ENCODE assay signal across 1 cellular context in the genomic region with DNA sequence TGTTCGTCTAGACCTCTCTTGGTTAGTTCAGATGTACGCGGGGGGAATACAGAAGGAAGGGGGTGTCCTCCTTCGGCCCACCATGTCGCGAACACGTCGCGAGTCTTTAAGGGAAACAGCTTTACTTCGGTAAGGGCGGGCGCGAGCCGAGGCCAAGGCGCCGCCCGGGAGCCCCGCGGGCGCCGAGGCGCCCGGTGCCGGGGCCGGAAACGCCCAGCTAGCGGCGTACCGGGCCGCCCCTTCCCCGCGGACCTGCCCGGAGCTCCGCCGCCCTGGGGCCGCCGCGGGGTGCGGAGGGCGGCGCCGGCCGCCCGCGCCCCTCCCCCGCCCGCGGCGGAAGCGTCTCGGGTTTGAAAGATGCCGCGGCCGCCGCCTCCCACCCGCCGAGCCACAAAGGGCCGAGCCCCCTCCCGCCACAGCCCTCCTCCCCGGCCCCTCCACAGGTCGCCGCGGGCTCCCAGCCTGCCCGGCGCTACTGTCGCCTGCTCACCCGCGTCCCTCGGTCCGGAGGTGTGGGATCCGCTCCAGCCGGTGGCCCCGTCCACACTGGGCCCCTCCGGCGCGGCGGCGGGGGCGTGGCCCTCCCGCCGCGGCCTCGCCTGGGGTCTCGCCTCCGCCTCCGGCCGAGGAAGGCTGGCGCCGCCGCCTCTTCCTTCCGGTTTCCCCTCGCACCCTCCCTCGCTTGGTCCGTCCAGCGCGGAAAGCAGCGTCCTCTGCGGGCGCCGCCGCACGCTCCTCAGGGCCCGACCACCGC.
A peak's percentile ranks its signal among the peaks of the same experiment; 100 is the strongest.
TF ChIP-seq lines count a peak whose summit lies in the region.

A gene (minus strand): TSS at position 715 of the 754 bp plus-strand sequence. CDS start 12,156 bp downstream, outside the sequence.

TF ChIP-seq in K562, 482 proteins besides CTCF, POLR2A, EP300 and RAD21 (continued from another document and continues in another):
- TF ChIP-seq, protein P1, sequence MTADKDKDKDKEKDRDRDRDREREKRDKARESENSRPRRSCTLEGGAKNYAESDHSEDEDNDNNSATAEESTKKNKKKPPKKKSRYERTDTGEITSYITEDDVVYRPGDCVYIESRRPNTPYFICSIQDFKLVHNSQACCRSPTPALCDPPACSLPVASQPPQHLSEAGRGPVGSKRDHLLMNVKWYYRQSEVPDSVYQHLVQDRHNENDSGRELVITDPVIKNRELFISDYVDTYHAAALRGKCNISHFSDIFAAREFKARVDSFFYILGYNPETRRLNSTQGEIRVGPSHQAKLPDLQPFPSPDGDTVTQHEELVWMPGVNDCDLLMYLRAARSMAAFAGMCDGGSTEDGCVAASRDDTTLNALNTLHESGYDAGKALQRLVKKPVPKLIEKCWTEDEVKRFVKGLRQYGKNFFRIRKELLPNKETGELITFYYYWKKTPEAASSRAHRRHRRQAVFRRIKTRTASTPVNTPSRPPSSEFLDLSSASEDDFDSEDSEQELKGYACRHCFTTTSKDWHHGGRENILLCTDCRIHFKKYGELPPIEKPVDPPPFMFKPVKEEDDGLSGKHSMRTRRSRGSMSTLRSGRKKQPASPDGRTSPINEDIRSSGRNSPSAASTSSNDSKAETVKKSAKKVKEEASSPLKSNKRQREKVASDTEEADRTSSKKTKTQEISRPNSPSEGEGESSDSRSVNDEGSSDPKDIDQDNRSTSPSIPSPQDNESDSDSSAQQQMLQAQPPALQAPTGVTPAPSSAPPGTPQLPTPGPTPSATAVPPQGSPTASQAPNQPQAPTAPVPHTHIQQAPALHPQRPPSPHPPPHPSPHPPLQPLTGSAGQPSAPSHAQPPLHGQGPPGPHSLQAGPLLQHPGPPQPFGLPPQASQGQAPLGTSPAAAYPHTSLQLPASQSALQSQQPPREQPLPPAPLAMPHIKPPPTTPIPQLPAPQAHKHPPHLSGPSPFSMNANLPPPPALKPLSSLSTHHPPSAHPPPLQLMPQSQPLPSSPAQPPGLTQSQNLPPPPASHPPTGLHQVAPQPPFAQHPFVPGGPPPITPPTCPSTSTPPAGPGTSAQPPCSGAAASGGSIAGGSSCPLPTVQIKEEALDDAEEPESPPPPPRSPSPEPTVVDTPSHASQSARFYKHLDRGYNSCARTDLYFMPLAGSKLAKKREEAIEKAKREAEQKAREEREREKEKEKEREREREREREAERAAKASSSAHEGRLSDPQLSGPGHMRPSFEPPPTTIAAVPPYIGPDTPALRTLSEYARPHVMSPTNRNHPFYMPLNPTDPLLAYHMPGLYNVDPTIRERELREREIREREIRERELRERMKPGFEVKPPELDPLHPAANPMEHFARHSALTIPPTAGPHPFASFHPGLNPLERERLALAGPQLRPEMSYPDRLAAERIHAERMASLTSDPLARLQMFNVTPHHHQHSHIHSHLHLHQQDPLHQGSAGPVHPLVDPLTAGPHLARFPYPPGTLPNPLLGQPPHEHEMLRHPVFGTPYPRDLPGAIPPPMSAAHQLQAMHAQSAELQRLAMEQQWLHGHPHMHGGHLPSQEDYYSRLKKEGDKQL (CRISPR knock-in tag; IDR thresholded peaks at IDR 0.05; ENCODE audit: borderline replicate concordance) = no peak
- TF ChIP-seq, protein P2, sequence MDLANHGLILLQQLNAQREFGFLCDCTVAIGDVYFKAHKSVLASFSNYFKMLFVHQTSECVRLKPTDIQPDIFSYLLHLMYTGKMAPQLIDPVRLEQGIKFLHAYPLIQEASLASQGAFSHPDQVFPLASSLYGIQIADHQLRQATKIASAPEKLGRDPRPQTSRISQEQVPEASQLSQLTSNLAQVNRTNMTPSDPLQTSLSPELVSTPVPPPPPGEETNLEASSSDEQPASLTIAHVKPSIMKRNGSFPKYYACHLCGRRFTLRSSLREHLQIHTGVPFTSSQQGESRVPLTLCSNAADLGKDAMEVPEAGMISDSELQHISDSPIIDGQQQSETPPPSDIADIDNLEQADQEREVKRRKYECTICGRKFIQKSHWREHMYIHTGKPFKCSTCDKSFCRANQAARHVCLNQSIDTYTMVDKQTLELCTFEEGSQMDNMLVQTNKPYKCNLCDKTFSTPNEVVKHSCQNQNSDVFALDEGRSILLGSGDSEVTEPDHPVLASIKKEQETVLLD (IDR thresholded peaks at IDR 0.05) = no peak
- TF ChIP-seq CCAR2 (IDR thresholded peaks at IDR 0.05; ENCODE audit: low read depth, low read length) (no peak), MEF2D (tag; conservative IDR thresholded peaks at IDR 0.05; ENCODE audit: low read depth) (no peak), EGR1 (conservative IDR thresholded peaks at IDR 0.05) (peak; percentile 58), RBM39 (optimal IDR thresholded peaks at IDR 0.05; ENCODE audit: low read depth, low read length) (no peak), NUFIP1 (IDR thresholded peaks at IDR 0.05; ENCODE audit: partially characterized antibody) (no peak), NCOA2 (IDR thresholded peaks at IDR 0.05; ENCODE audit: partially characterized antibody in 2 of 2) (no peak), KLF13 (tag; IDR thresholded peaks at IDR 0.05; ENCODE audit: borderline replicate concordance, low read depth) (peak; percentile 95), ZNF75A (CRISPR knock-in tag; IDR thresholded peaks at IDR 0.05) (no peak), NFIC (IDR thresholded peaks at IDR 0.05) (peak; percentile 18; the same call in 1 of the 2 replicates), SMARCA5 (IDR thresholded peaks at IDR 0.05) (no peak), THRAP3 (IDR thresholded peaks at IDR 0.05; ENCODE audit: borderline replicate concordance) (no peak), ZNF316 (IDR thresholded peaks at IDR 0.05) (no peak), HIVEP1 (CRISPR knock-in tag; IDR thresholded peaks at IDR 0.05) (no peak), HDAC3 (IDR thresholded peaks at IDR 0.05; ENCODE audit: borderline replicate concordance, partially characterized antibody) (no peak), DACH1 (IDR thresholded peaks at IDR 0.05; ENCODE audit: partially characterized antibody) (no peak), PCBP2 (IDR thresholded peaks at IDR 0.05; ENCODE audit: low read depth, low read length, poor library complexity, severe bottlenecking) (no peak), RBM25 (IDR thresholded peaks at IDR 0.05; ENCODE audit: low read depth, low read length, severe bottlenecking) (peak; percentile 63), HMG20B (CRISPR knock-in tag; IDR thresholded peaks at IDR 0.05) (no peak), KLF1 (tag; IDR thresholded peaks at IDR 0.05) (no peak), SMAD2 (IDR thresholded peaks at IDR 0.05; ENCODE audit: low read depth, low read length) (no peak), BDP1 (IDR thresholded peaks at IDR 0.05; ENCODE audit: insufficient read depth, insufficient read length) (no peak), CEBPG (CRISPR knock-in tag; IDR thresholded peaks at IDR 0.05) (no peak), CEBPG (tag; conservative IDR thresholded peaks at IDR 0.05 in 1 of 2, IDR thresholded peaks at IDR 0.05 in 1 of 2) (no peak), KDM5B (IDR thresholded peaks at IDR 0.05; ENCODE audit: insufficient replicate concordance, low read depth, low read length) (peak; percentile 2), COPS2 (conservative IDR thresholded peaks at IDR 0.05) (no peak), ZNF584 (CRISPR knock-in tag; IDR thresholded peaks at IDR 0.05; ENCODE audit: low read depth) (no peak), CHD4 (IDR thresholded peaks at IDR 0.05; ENCODE audit: insufficient read depth, insufficient replicate concordance, low read depth, low read length, poor library complexity, severe bottlenecking) (no peak), HLTF (IDR thresholded peaks at IDR 0.05) (no peak), PYGO2 (tag; IDR thresholded peaks at IDR 0.05) (no peak), ZNF717 (CRISPR knock-in tag; IDR thresholded peaks at IDR 0.05) (no peak), SUPT5H (IDR thresholded peaks at IDR 0.05) (no peak), TAF7 (tag; IDR thresholded peaks at IDR 0.05) (no peak), SIRT6 (IDR thresholded peaks at IDR 0.05; ENCODE audit: low read depth, low read length) (no peak), MED1 (CRISPR knock-in tag; IDR thresholded peaks at IDR 0.05; ENCODE audit: borderline replicate concordance) (no peak)
- TF ChIP-seq, protein P3, sequence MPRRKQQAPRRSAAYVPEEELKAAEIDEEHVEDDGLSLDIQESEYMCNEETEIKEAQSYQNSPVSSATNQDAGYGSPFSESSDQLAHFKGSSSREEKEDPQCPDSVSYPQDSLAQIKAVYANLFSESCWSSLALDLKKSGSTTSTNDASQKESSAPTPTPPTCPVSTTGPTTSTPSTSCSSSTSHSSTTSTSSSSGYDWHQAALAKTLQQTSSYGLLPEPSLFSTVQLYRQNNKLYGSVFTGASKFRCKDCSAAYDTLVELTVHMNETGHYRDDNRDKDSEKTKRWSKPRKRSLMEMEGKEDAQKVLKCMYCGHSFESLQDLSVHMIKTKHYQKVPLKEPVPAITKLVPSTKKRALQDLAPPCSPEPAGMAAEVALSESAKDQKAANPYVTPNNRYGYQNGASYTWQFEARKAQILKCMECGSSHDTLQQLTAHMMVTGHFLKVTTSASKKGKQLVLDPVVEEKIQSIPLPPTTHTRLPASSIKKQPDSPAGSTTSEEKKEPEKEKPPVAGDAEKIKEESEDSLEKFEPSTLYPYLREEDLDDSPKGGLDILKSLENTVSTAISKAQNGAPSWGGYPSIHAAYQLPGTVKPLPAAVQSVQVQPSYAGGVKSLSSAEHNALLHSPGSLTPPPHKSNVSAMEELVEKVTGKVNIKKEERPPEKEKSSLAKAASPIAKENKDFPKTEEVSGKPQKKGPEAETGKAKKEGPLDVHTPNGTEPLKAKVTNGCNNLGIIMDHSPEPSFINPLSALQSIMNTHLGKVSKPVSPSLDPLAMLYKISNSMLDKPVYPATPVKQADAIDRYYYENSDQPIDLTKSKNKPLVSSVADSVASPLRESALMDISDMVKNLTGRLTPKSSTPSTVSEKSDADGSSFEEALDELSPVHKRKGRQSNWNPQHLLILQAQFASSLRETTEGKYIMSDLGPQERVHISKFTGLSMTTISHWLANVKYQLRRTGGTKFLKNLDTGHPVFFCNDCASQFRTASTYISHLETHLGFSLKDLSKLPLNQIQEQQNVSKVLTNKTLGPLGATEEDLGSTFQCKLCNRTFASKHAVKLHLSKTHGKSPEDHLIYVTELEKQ (CRISPR knock-in tag; IDR thresholded peaks at IDR 0.05) = no peak
- TF ChIP-seq, protein P4, sequence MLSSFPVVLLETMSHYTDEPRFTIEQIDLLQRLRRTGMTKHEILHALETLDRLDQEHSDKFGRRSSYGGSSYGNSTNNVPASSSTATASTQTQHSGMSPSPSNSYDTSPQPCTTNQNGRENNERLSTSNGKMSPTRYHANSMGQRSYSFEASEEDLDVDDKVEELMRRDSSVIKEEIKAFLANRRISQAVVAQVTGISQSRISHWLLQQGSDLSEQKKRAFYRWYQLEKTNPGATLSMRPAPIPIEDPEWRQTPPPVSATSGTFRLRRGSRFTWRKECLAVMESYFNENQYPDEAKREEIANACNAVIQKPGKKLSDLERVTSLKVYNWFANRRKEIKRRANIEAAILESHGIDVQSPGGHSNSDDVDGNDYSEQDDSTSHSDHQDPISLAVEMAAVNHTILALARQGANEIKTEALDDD (IDR thresholded peaks at IDR 0.05) = no peak
- TF ChIP-seq, protein P5, sequence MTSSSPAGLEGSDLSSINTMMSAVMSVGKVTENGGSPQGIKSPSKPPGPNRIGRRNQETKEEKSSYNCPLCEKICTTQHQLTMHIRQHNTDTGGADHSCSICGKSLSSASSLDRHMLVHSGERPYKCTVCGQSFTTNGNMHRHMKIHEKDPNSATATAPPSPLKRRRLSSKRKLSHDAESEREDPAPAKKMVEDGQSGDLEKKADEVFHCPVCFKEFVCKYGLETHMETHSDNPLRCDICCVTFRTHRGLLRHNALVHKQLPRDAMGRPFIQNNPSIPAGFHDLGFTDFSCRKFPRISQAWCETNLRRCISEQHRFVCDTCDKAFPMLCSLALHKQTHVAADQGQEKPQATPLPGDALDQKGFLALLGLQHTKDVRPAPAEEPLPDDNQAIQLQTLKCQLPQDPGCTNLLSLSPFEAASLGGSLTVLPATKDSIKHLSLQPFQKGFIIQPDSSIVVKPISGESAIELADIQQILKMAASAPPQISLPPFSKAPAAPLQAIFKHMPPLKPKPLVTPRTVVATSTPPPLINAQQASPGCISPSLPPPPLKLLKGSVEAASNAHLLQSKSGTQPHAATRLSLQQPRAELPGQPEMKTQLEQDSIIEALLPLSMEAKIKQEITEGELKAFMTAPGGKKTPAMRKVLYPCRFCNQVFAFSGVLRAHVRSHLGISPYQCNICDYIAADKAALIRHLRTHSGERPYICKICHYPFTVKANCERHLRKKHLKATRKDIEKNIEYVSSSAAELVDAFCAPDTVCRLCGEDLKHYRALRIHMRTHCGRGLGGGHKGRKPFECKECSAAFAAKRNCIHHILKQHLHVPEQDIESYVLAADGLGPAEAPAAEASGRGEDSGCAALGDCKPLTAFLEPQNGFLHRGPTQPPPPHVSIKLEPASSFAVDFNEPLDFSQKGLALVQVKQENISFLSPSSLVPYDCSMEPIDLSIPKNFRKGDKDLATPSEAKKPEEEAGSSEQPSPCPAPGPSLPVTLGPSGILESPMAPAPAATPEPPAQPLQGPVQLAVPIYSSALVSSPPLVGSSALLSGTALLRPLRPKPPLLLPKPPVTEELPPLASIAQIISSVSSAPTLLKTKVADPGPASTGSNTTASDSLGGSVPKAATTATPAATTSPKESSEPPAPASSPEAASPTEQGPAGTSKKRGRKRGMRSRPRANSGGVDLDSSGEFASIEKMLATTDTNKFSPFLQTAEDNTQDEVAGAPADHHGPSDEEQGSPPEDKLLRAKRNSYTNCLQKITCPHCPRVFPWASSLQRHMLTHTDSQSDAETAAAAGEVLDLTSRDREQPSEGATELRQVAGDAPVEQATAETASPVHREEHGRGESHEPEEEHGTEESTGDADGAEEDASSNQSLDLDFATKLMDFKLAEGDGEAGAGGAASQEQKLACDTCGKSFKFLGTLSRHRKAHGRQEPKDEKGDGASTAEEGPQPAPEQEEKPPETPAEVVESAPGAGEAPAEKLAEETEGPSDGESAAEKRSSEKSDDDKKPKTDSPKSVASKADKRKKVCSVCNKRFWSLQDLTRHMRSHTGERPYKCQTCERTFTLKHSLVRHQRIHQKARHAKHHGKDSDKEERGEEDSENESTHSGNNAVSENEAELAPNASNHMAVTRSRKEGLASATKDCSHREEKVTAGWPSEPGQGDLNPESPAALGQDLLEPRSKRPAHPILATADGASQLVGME (CRISPR knock-in tag; IDR thresholded peaks at IDR 0.05) = no peak
- TF ChIP-seq, protein P6, sequence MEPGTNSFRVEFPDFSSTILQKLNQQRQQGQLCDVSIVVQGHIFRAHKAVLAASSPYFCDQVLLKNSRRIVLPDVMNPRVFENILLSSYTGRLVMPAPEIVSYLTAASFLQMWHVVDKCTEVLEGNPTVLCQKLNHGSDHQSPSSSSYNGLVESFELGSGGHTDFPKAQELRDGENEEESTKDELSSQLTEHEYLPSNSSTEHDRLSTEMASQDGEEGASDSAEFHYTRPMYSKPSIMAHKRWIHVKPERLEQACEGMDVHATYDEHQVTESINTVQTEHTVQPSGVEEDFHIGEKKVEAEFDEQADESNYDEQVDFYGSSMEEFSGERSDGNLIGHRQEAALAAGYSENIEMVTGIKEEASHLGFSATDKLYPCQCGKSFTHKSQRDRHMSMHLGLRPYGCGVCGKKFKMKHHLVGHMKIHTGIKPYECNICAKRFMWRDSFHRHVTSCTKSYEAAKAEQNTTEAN (CRISPR knock-in tag; IDR thresholded peaks at IDR 0.05) = no peak
- TF ChIP-seq, protein P7, sequence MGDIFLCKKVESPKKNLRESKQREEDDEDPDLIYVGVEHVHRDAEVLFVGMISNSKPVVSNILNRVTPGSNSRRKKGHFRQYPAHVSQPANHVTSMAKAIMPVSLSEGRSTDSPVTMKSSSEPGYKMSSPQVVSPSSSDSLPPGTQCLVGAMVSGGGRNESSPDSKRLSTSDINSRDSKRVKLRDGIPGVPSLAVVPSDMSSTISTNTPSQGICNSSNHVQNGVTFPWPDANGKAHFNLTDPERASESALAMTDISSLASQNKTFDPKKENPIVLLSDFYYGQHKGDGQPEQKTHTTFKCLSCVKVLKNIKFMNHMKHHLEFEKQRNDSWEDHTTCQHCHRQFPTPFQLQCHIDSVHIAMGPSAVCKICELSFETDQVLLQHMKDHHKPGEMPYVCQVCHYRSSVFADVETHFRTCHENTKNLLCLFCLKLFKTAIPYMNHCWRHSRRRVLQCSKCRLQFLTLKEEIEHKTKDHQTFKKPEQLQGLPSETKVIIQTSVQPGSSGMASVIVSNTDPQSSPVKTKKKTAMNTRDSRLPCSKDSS (IDR thresholded peaks at IDR 0.05; ENCODE audit: low read depth, partially characterized antibody) = no peak
